Comparison of ENCODE assay signal across 20 cellular contexts in the genomic region with DNA sequence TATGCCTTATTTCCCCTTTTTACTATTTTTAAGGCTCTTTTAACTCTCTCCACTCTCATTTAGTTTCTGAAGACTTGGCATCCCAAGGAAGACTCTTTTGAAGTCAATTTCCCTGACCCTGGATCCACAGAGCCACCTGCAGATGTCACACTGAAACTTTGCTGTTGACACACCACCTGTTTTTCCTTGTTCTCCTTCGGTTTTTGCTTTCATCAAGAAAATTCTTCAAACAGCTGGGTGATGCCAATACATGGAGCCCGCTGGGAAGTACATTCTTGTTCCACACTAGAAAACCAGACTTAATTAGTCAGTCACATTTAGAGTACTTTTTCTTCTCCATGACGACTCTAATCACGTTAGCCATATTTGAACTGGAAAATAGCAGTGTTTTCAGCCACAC.
"Had no signal": no experiment of that assay in that cellular context is flagged by ENCODE, and none has a peak within 500 bp of the region (broad histone marks: within the 10 kb centered on the region; RNA-seq: fewer than 3 reads in every experiment).

No MANE protein-coding gene starts in this region.

- H3K27ac ChIP-seq: adrenal gland, ascending aorta, foreskin keratinocyte, psoas muscle, right atrium auricular region, skin epidermis, testis, vagina had no signal

- H3K4me3 Mint-ChIP-seq: activated naive CD8-positive, alpha-beta T cell; natural killer cell; stimulated activated naive B cell treated with anti-CD40 and anti-IgM and Interleukin-4, amounts not matched to agents 10 μg/mL and 1 μg/mL and 100 μg/mL, for 72 hours; T-helper 2 cell treated with Interferon-gamma antibody and Interleukin-4, amounts not matched to agents 5 μg/mL and 100 μg/mL, for 36 hours; WTC11 had no signal

- H3K36me3 Mint-ChIP-seq: activated naive CD8-positive, alpha-beta T cell; natural killer cell; stimulated activated naive B cell treated with anti-CD40 and anti-IgM and Interleukin-4, amounts not matched to agents 10 μg/mL and 1 μg/mL and 100 μg/mL, for 72 hours; WTC11 had no signal

- H3K9me3 ChIP-seq: adrenal gland, ascending aorta, psoas muscle, right atrium auricular region, testis, vagina had no signal

- H3K4me1 Mint-ChIP-seq: natural killer cell; stimulated activated naive B cell treated with anti-CD40 and anti-IgM and Interleukin-4, amounts not matched to agents 10 μg/mL and 1 μg/mL and 100 μg/mL, for 72 hours; WTC11 had no signal

- H3K4me3 ChIP-seq: adrenal gland, ascending aorta, lung, psoas muscle, right atrium auricular region, skin epidermis, testis, vagina had no signal

- H3K9me3 Mint-ChIP-seq: stimulated activated naive B cell treated with anti-CD40 and anti-IgM and Interleukin-4, amounts not matched to agents 10 μg/mL and 1 μg/mL and 100 μg/mL, for 72 hours; T-helper 2 cell treated with Interferon-gamma antibody and Interleukin-4, amounts not matched to agents 5 μg/mL and 100 μg/mL, for 36 hours; WTC11 had no signal

- H3K36me3 ChIP-seq: adrenal gland, ascending aorta, brain microvascular endothelial cell, right atrium auricular region, vagina had no signal

- H3K27me3 ChIP-seq: adrenal gland, ascending aorta, brain microvascular endothelial cell, foreskin keratinocyte, right atrium auricular region, testis, vagina had no signal

- H3K27me3 Mint-ChIP-seq: activated naive CD8-positive, alpha-beta T cell; stimulated activated naive B cell treated with anti-CD40 and anti-IgM and Interleukin-4, amounts not matched to agents 10 μg/mL and 1 μg/mL and 100 μg/mL, for 72 hours had no signal

- DNase-seq: activated T-cell treated with anti-CD3 and anti-CD28 coated beads, Interleukin-2, amount 50 U/mL, for 1 hour; adrenal gland; central memory CD4-positive, alpha-beta T cell; effector CD8-positive, alpha-beta T cell; kidney; natural killer cell; psoas muscle; stimulated activated CD4-positive, alpha-beta T cell treated with anti-CD3 and anti-CD28 coated beads, Interleukin-15, amount 100 ng/mL, for 24 hours; stimulated activated naive B cell treated with anti-CD40 and anti-IgM and Interleukin-4, amounts not matched to agents 10 μg/mL and 1 μg/mL and 100 μg/mL, for 72 hours; testis had no signal

- ATAC-seq: natural killer cell had no signal

- H3K27ac Mint-ChIP-seq: activated naive CD8-positive, alpha-beta T cell; natural killer cell; stimulated activated naive B cell treated with anti-CD40 and anti-IgM and Interleukin-4, amounts not matched to agents 10 μg/mL and 1 μg/mL and 100 μg/mL, for 72 hours; T-helper 2 cell treated with Interferon-gamma antibody and Interleukin-4, amounts not matched to agents 5 μg/mL and 100 μg/mL, for 36 hours; WTC11 had no signal

- H3K4me1 ChIP-seq: ascending aorta, right atrium auricular region, testis, vagina had no signal
